In genomic region chr3:101193957-101194356, GRCh38 we compare ENCODE assay signal across 1 cellular context.
TF ChIP-seq lines count a peak whose summit lies in the region.

No MANE protein-coding gene starts in this region.

TF ChIP-seq in K562, 482 proteins besides CTCF, POLR2A, EP300 and RAD21:
- TF ChIP-seq MAFK (IDR thresholded peaks at IDR 0.05; ENCODE audit: low read length) (peak; percentile 14; the same call in 1 of the 2 replicates), NEUROD1 (IDR thresholded peaks at IDR 0.05; ENCODE audit: borderline replicate concordance, low read depth, low read length, partially characterized antibody) (no peak), ZNF766 (CRISPR knock-in tag; conservative IDR thresholded peaks at IDR 0.05) (no peak), ZNF561 (CRISPR knock-in tag; conservative IDR thresholded peaks at IDR 0.05) (no peak), ZNF316 (IDR thresholded peaks at IDR 0.05) (peak; percentile 26; the same call in 1 of the 2 replicates), ZNF133 (CRISPR knock-in tag; IDR thresholded peaks at IDR 0.05) (no peak), JUNB (CRISPR knock-in tag; conservative IDR thresholded peaks at IDR 0.05) (no peak), MAFF (IDR thresholded peaks at IDR 0.05; ENCODE audit: low read length) (peak; percentile 23; the same call in 1 of the 2 replicates)
TF ChIP-seq in K562: peak in this region for 3.
